ENCODE assay signal across 1 cellular context in genomic region chr2:176682278-176682677, GRCh38.
TF ChIP-seq lines count a peak whose summit lies in the region.

No MANE protein-coding gene starts in this region.

TF ChIP-seq in K562, 482 proteins besides CTCF, POLR2A, EP300 and RAD21 (continued from another document):
- 0 out of 2 replicates have a peak, but pooled peaks have one; percentile 32 for TF ChIP-seq ATF4 (CRISPR knock-in tag; IDR thresholded peaks at IDR 0.05)
